13 cellular contexts compared by ENCODE assay signal in the genomic region with DNA sequence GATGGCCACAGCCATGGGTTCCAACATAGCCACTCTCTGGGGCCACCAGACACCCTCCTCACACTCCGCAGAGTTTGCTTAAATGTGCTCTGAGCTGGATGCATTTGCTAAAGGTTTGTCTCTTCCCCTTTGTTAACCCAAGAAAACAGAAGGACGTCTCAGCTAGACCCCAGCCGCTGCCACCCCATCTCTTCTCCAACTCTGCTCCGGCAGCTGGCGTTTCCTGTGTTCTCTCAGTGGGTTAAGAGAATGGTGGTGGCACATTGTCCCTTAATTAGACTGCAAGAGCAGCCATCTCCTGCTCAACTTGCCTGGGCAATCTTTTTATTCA. TPM values are rescaled to one million over a fixed set of nuclear protein-coding genes. Genes with fewer than 3 reads are reported as not detected.
DNase-seq lines count a peak whose midpoint lies in the region; ATAC-seq, FAIRE-seq and TF ChIP-seq lines count a peak whose summit lies in the region.
"Had no signal": no experiment of that assay in that cellular context is flagged by ENCODE, and none has a peak within 500 bp of the region (broad histone marks: within the 10 kb centered on the region; RNA-seq: fewer than 3 reads in every experiment).

No MANE protein-coding gene starts in this region.

- H3K27ac Mint-ChIP-seq in activated T-helper 17 cell treated with anti-CD3 and anti-CD28 coated beads, Interleukin-2, amount 50 U/mL, for 72 hours = peak overlapping the region; percentile 99
- H3K27ac Mint-ChIP-seq in nephron progenitor cell = peak overlapping the region; percentile 39

- no peak for ATAC-seq in activated T-helper 17 cell treated with anti-CD3 and anti-CD28 coated beads, Interleukin-2, amount 50 U/mL, for 72 hours (replicated peaks)
- no peak for ATAC-seq in HG02981 (IDR thresholded peaks at IDR 0.05; ENCODE audit: unreplicated experiment)

- TF ChIP-seq CTCF in GM12875 (IDR thresholded peaks at IDR 0.05; ENCODE audit: borderline replicate concordance, insufficient read depth, low read depth, low read length) (no peak), nephron progenitor cell (IDR thresholded peaks at IDR 0.05) (no peak)

- peak overlapping the region; percentile 88 for H3K4me3 Mint-ChIP-seq in activated T-helper 17 cell treated with anti-CD3 and anti-CD28 coated beads, Interleukin-2, amount 50 U/mL, for 72 hours
- H3K4me3 Mint-ChIP-seq in nephron progenitor cell = no peak overlapping the region

- peak overlapping the region; percentile 23 for H3K4me3 ChIP-seq in GM12875 (ENCODE audit: low read depth, low read length)
- H3K4me3 ChIP-seq: GM23248 had no signal

- no peaks in the 10 kb centered on the region for H3K27me3 Mint-ChIP-seq in activated T-helper 17 cell treated with anti-CD3 and anti-CD28 coated beads, Interleukin-2, amount 50 U/mL, for 72 hours
- no peaks in the 10 kb centered on the region for H3K27me3 Mint-ChIP-seq in nephron progenitor cell (ENCODE audit: low read depth, poor library complexity)

- H3K36me3 Mint-ChIP-seq in activated T-helper 17 cell treated with anti-CD3 and anti-CD28 coated beads, Interleukin-2, amount 50 U/mL, for 72 hours (ENCODE audit: low read depth) = peaks cover 27% of the 10 kb centered on the region
- no peaks in the 10 kb centered on the region for H3K36me3 Mint-ChIP-seq in nephron progenitor cell (ENCODE audit: low read depth)

- H3K4me1 Mint-ChIP-seq in activated T-helper 17 cell treated with anti-CD3 and anti-CD28 coated beads, Interleukin-2, amount 50 U/mL, for 72 hours = peaks cover 18% of the 10 kb centered on the region
- peaks cover 23% of the 10 kb centered on the region for H3K4me1 Mint-ChIP-seq in nephron progenitor cell

- peaks cover 3% of the 10 kb centered on the region for H3K9me3 Mint-ChIP-seq in activated T-helper 17 cell treated with anti-CD3 and anti-CD28 coated beads, Interleukin-2, amount 50 U/mL, for 72 hours
- peaks cover 34% of the 10 kb centered on the region for H3K9me3 Mint-ChIP-seq in nephron progenitor cell

- no peak for FAIRE-seq in frontal cortex (lab: Jason Lieb, UNC)
- FAIRE-seq: TTC549 had no signal

- DNase-seq in KG1 (lab: John Stamatoyannopoulos, UW) (peak; percentile 15), nephron progenitor cell (no peak), NCI-H1436 treated with DMSO at 0.1 percent for 48 hours (lab: John Stamatoyannopoulos, UW) (no peak), frontal cortex (ENCODE audit: low spot score in 2 of 2) (no peak)
- DNase-seq: GM23248, hippocampal formation, NCI-H1092 treated with DMSO at 0.1 percent for 48 hours had no signal

RNA-seq across cellular contexts. Expression of gene FAM9C, which starts 43.7 kb away (rescaled TPM):
- under 1 TPM in 1 of 2 donors, not detected in 1; 0.21 TPM for total RNA-seq in activated T-helper 17 cell treated with anti-CD3 and anti-CD28 coated beads, Interleukin-2, amount 50 U/mL, for 72 hours
- total RNA-seq in frontal cortex = 0.41 TPM
- total RNA-seq: Daoy, GM23248, mucosa of gallbladder had no signal
